19 cellular contexts compared by ENCODE assay signal in the genomic region with DNA sequence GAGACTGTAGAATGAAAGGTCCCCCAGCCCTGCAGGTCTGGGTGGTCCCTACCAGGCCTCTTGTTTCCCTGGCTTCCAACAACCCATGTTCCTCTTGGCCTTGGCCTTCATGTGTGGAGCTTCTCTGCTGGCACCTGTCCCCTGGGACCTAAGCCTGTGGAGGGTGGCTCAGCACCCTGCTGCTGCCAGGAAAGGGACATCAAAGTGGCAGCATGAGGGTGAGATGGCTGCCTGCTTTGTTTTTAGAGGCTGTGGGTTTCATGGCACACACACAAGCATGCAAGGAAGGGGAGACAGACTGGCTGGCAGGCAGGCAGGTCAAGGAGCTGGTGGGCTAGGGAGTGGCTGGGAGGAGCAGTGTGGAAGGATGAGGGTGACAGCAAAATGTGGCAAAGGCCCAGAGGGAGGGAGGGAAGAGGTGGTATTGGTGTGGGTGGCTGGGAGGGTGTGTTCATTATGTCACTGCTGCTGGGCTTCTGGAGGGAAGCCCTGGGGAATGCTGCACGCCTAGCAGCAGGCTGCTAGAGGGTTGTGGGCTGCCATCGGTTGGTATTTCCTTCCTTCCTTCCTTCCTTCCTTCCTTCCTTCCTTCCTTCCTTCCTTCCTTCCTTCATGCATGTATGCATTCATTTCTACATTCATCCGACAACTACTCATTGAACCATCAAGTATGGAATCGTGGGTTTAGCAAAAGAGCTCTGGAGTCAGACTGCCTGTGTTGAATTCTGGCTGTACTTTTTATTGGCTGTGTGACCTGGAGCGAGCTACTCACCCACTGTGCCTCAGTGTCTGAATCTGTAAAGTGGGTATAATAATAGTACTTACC.
A peak's percentile ranks its signal among the peaks of the same experiment; 100 is the strongest.
DNase-seq lines count a peak whose midpoint lies in the region; ATAC-seq and TF ChIP-seq lines count a peak whose summit lies in the region.
"Had no signal": no experiment of that assay in that cellular context is flagged by ENCODE, and none has a peak within 500 bp of the region (broad histone marks: within the 10 kb centered on the region; RNA-seq: fewer than 3 reads in every experiment).

No MANE protein-coding gene starts in this region.

- no peak for ATAC-seq in HG02973 (IDR thresholded peaks at IDR 0.05; ENCODE audit: unreplicated experiment)
- ATAC-seq: HCT116 had no signal

- CTCF ChIA-PET in HEK293 (lab: Yijun Ruan, JAX): interaction anchor here (0.5 to 2.0 kb wide), 4 partner anchors 94 to 177 kb away, joined by 3 to 5 read pairs (median 3); no protein-coding TSS in a partner anchor

- DNase-seq in NCI-H1436 (lab: John Stamatoyannopoulos, UW) (peak; percentile 30), NCI-H1436 treated with DMSO at 0.1 percent for 48 hours (lab: John Stamatoyannopoulos, UW) (no peak), SK-N-MC (ENCODE audit: low read depth, low spot score) (peak; percentile 94), progenitor cell of endocrine pancreas (ENCODE audit: low spot score, unreplicated experiment) (no peak), NCI-H2107 treated with DMSO at 0.1 percent for 48 hours (lab: John Stamatoyannopoulos, UW; ENCODE audit: unreplicated experiment) (no peak), 8988T (no peak)
- DNase-seq: Caco-2; CD4-positive, alpha-beta T cell; GF-D8; GOT3; H7; KBM-7 had no signal

- H3K27me3 Mint-ChIP-seq in progenitor cell of endocrine pancreas: no peaks in the 10 kb centered on the region
- H3K27me3 Mint-ChIP-seq: B cell; CD4-positive, alpha-beta T cell had no signal

- H3K9me3 ChIP-seq in HEK293 (ENCODE audit: control insufficient read depth, insufficient read depth, low read depth, low read length): no peaks in the 10 kb centered on the region
- no peaks in the 10 kb centered on the region for H3K9me3 ChIP-seq in SK-N-MC (ENCODE audit: low read depth, low read length)
- H3K9me3 ChIP-seq: Caco-2 had no signal

- peak overlapping the region; percentile 44 for H3K27ac Mint-ChIP-seq in progenitor cell of endocrine pancreas
- H3K27ac Mint-ChIP-seq: B cell; CD4-positive, alpha-beta T cell; IgD-negative memory B cell had no signal

- H3K4me3 Mint-ChIP-seq in progenitor cell of endocrine pancreas (ENCODE audit: low read depth): no peak overlapping the region
- H3K4me3 Mint-ChIP-seq: B cell; CD4-positive, alpha-beta T cell; IgD-negative memory B cell had no signal

- H3K9me3 Mint-ChIP-seq in progenitor cell of endocrine pancreas (ENCODE audit: low read depth): no peaks in the 10 kb centered on the region
- H3K9me3 Mint-ChIP-seq: CD4-positive, alpha-beta T cell; IgD-negative memory B cell had no signal

- H3K4me1 Mint-ChIP-seq in progenitor cell of endocrine pancreas (ENCODE audit: low read depth): peaks cover 9% of the 10 kb centered on the region

- no peaks in the 10 kb centered on the region for H3K4me1 ChIP-seq in HEK293 (ENCODE audit: control insufficient read depth, insufficient read depth, low read length)
- H3K4me1 ChIP-seq: Caco-2 had no signal

- H3K36me3 Mint-ChIP-seq in progenitor cell of endocrine pancreas (ENCODE audit: insufficient read depth): no peaks in the 10 kb centered on the region
- H3K36me3 Mint-ChIP-seq: IgD-negative memory B cell had no signal

- H3K9ac ChIP-seq in SK-N-MC (ENCODE audit: insufficient read length): peak overlapping the region; percentile 37

- H3K36me3 ChIP-seq in HEK293 (ENCODE audit: control insufficient read depth in 2 of 2, insufficient read depth in 1 of 2, low read length in 2 of 2): no peaks in the 10 kb centered on the region
- no peaks in the 10 kb centered on the region for H3K36me3 ChIP-seq in SK-N-MC (ENCODE audit: insufficient read depth, low read length)

- H3K27ac ChIP-seq in HEK293 (ENCODE audit: extremely low read depth, low read depth, low read length): no peak overlapping the region
- peak overlapping the region; percentile 97 for H3K27ac ChIP-seq in SK-N-MC
- H3K27ac ChIP-seq: 22Rv1, C4-2B had no signal

- H3K4me3 ChIP-seq in HEK293 (ENCODE audit: low read depth, low read length): no peak overlapping the region
- no peak overlapping the region for H3K4me3 ChIP-seq in SK-N-MC

- POLR2A ChIA-PET in HEK293 (lab: Yijun Ruan, JAX): no interaction called here

- TF ChIP-seq CTCF in HEK293 (tag by site-specific recombination; IDR thresholded peaks at IDR 0.05) (no peak), progenitor cell of endocrine pancreas (IDR thresholded peaks at IDR 0.05; ENCODE audit: unreplicated experiment) (no peak)

TF ChIP-seq in HEK293, 187 proteins besides CTCF, POLR2A, EP300 and RAD21 (continues in another document):
- TF ChIP-seq ZNF555 (tag by site-specific recombination; conservative IDR thresholded peaks at IDR 0.05): no peak
- TF ChIP-seq EGR2 (tag by site-specific recombination; IDR thresholded peaks at IDR 0.05; ENCODE audit: low read depth): peak; percentile 97
- TF ChIP-seq, protein P1, sequence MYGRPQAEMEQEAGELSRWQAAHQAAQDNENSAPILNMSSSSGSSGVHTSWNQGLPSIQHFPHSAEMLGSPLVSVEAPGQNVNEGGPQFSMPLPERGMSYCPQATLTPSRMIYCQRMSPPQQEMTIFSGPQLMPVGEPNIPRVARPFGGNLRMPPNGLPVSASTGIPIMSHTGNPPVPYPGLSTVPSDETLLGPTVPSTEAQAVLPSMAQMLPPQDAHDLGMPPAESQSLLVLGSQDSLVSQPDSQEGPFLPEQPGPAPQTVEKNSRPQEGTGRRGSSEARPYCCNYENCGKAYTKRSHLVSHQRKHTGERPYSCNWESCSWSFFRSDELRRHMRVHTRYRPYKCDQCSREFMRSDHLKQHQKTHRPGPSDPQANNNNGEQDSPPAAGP (tag by site-specific recombination; IDR thresholded peaks at IDR 0.05): peak; percentile 90
- TF ChIP-seq, protein P2, sequence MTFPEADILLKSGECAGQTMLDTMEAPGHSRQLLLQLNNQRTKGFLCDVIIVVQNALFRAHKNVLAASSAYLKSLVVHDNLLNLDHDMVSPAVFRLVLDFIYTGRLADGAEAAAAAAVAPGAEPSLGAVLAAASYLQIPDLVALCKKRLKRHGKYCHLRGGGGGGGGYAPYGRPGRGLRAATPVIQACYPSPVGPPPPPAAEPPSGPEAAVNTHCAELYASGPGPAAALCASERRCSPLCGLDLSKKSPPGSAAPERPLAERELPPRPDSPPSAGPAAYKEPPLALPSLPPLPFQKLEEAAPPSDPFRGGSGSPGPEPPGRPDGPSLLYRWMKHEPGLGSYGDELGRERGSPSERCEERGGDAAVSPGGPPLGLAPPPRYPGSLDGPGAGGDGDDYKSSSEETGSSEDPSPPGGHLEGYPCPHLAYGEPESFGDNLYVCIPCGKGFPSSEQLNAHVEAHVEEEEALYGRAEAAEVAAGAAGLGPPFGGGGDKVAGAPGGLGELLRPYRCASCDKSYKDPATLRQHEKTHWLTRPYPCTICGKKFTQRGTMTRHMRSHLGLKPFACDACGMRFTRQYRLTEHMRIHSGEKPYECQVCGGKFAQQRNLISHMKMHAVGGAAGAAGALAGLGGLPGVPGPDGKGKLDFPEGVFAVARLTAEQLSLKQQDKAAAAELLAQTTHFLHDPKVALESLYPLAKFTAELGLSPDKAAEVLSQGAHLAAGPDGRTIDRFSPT (tag by site-specific recombination; IDR thresholded peaks at IDR 0.05): no peak
- no peak for TF ChIP-seq ZNF701 (tag by site-specific recombination; IDR thresholded peaks at IDR 0.05)
- TF ChIP-seq ZNF76 (tag by site-specific recombination; IDR thresholded peaks at IDR 0.05; ENCODE audit: borderline replicate concordance, low read depth): no peak
- no peak for TF ChIP-seq ZNF112 (tag by site-specific recombination; IDR thresholded peaks at IDR 0.05)
- no peak for TF ChIP-seq ZNF585B (tag by site-specific recombination; IDR thresholded peaks at IDR 0.05)
- TF ChIP-seq WT1 (tag by site-specific recombination; IDR thresholded peaks at IDR 0.05): no peak
- no peak for TF ChIP-seq ZFP37 (tag by site-specific recombination; IDR thresholded peaks at IDR 0.05)
- TF ChIP-seq, protein P3, sequence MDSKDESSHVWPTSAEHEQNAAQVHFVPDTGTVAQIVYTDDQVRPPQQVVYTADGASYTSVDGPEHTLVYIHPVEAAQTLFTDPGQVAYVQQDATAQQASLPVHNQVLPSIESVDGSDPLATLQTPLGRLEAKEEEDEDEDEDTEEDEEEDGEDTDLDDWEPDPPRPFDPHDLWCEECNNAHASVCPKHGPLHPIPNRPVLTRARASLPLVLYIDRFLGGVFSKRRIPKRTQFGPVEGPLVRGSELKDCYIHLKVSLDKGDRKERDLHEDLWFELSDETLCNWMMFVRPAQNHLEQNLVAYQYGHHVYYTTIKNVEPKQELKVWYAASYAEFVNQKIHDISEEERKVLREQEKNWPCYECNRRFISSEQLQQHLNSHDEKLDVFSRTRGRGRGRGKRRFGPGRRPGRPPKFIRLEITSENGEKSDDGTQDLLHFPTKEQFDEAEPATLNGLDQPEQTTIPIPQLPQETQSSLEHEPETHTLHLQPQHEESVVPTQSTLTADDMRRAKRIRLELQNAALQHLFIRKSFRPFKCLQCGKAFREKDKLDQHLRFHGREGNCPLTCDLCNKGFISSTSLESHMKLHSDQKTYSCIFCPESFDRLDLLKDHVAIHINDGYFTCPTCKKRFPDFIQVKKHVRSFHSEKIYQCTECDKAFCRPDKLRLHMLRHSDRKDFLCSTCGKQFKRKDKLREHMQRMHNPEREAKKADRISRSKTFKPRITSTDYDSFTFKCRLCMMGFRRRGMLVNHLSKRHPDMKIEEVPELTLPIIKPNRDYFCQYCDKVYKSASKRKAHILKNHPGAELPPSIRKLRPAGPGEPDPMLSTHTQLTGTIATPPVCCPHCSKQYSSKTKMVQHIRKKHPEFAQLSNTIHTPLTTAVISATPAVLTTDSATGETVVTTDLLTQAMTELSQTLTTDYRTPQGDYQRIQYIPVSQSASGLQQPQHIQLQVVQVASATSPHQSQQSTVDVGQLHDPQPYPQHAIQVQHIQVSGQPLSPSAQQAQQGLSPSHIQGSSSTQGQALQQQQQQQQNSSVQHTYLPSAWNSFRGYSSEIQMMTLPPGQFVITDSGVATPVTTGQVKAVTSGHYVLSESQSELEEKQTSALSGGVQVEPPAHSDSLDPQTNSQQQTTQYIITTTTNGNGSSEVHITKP (tag by site-specific recombination; IDR thresholded peaks at IDR 0.05): no peak
- TF ChIP-seq ZNF792 (tag by site-specific recombination; IDR thresholded peaks at IDR 0.05): no peak
- TF ChIP-seq ZNF785 (tag by site-specific recombination; IDR thresholded peaks at IDR 0.05): no peak
- TF ChIP-seq, protein P4, sequence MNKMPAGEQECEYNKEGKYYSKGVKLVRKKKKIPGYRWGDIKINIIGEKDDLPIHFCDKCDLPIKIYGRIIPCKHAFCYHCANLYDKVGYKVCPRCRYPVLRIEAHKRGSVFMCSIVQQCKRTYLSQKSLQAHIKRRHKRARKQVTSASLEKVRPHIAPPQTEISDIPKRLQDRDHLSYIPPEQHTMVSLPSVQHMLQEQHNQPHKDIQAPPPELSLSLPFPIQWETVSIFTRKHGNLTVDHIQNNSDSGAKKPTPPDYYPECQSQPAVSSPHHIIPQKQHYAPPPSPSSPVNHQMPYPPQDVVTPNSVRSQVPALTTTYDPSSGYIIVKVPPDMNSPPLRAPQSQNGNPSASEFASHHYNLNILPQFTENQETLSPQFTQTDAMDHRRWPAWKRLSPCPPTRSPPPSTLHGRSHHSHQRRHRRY (tag by site-specific recombination; IDR thresholded peaks at IDR 0.05): no peak
- TF ChIP-seq ZEB2 (tag by site-specific recombination; IDR thresholded peaks at IDR 0.05): no peak

Comparison
In these comparisons a context has a peak if more than half of its experiments do, and no peak if none do; other contexts are left out.
1. DNase-seq: peak in NCI-H1436 (single experiment) and SK-N-MC (single experiment); none in NCI-H1436 treated with DMSO at 0.1 percent for 48 hours (single experiment), progenitor cell of endocrine pancreas (single experiment), NCI-H2107 treated with DMSO at 0.1 percent for 48 hours (single experiment) and 8988T (single experiment).